13 cellular contexts compared by ENCODE assay signal in genomic region chr20:54346269-54346668, GRCh38.
DNase-seq lines count a peak whose midpoint lies in the region; ATAC-seq, FAIRE-seq and TF ChIP-seq lines count a peak whose summit lies in the region.
"Had no signal": no experiment of that assay in that cellular context is flagged by ENCODE, and none has a peak within 500 bp of the region (broad histone marks: within the 10 kb centered on the region; RNA-seq: fewer than 3 reads in every experiment).

No MANE protein-coding gene starts in this region.

- DNase-seq in EH (ENCODE audit: low read depth) = peak; percentile 16
- peak; percentile 42 for DNase-seq in Karpas-422
- peak; percentile 41 for DNase-seq in RPMI8226
- no peak for DNase-seq in DMS79 (lab: John Stamatoyannopoulos, UW)
- DNase-seq in AG08396 (ENCODE audit: low spot score) = no peak
- no peak for DNase-seq in GM12892 (ENCODE audit: insufficient read length)
- DNase-seq: activated CD4-positive, CD25-positive, alpha-beta regulatory T cell treated with anti-CD3 and anti-CD28 coated beads, Interleukin-2, amount 50 U/mL, for 72 hours; cerebellar nuclear complex; left ventricle myocardium inferior had no signal

- no peak for FAIRE-seq in GM12892 (lab: Jason Lieb, UNC)

- no peaks in the 10 kb centered on the region for H4K20me1 ChIP-seq in Karpas-422 (ENCODE audit: insufficient read depth, low read depth, low read length)

- H2AFZ ChIP-seq in Karpas-422 (ENCODE audit: low read length) = no peak overlapping the region
- H2AFZ ChIP-seq: parathyroid adenoma had no signal

- no peaks in the 10 kb centered on the region for H3K9me2 ChIP-seq in Karpas-422 (replicated peaks; ENCODE audit: insufficient read depth, low read length)

- ATAC-seq in GM21786 (IDR thresholded peaks at IDR 0.05; ENCODE audit: unreplicated experiment) = no peak

- H3K4me2 ChIP-seq in Karpas-422 (ENCODE audit: low read depth, low read length, poor library complexity, severe bottlenecking) = no peak overlapping the region

- H3K27ac ChIP-seq in Karpas-422 (ENCODE audit: low read length) (no peak overlapping the region), mesodermal cell (ENCODE audit: low read depth, low read length, severe bottlenecking) (peak overlapping the region; percentile 80)
- H3K27ac ChIP-seq: left ventricle myocardium inferior, parathyroid adenoma had no signal

- H3K27me3 ChIP-seq in Karpas-422 (ENCODE audit: low read length) = no peaks in the 10 kb centered on the region

- H3K4me1 ChIP-seq in Karpas-422 (ENCODE audit: low read length) = peaks cover 4% of the 10 kb centered on the region; the same call in 1 of the 2 replicates
- H3K4me1 ChIP-seq in mesodermal cell (ENCODE audit: control insufficient read depth, insufficient read depth, low read length, poor library complexity, severe bottlenecking) = peaks cover 28% of the 10 kb centered on the region
- H3K4me1 ChIP-seq: left ventricle myocardium inferior, parathyroid adenoma had no signal

- TF ChIP-seq POLR2A in GM12892 (IDR thresholded peaks at IDR 0.05; ENCODE audit: low read depth, low read length) = no peak

- WGBS in mesodermal cell (ENCODE audit: insufficient coverage in 2 of 2), 2 experiments = no CpG with 5 or more reads among the region's 1 CpG

- no peak overlapping the region for H3K9ac ChIP-seq in Karpas-422 (ENCODE audit: low read length)
- H3K9ac ChIP-seq: parathyroid adenoma had no signal

- H3K9me3 ChIP-seq in Karpas-422 (ENCODE audit: low read length) (peaks cover 4% of the 10 kb centered on the region), mesodermal cell (ENCODE audit: control insufficient read depth, low read length) (no peaks in the 10 kb centered on the region)
- H3K9me3 ChIP-seq: left ventricle myocardium inferior had no signal

- H3K36me3 ChIP-seq in Karpas-422 (ENCODE audit: insufficient read depth, low read length) = no peaks in the 10 kb centered on the region; the same call in 1 of the 2 replicates
- no peaks in the 10 kb centered on the region for H3K36me3 ChIP-seq in mesodermal cell (ENCODE audit: control insufficient read depth, insufficient read depth, low read length)
- H3K36me3 ChIP-seq: left ventricle myocardium inferior had no signal

- no peaks in the 10 kb centered on the region for H3K79me2 ChIP-seq in Karpas-422 (ENCODE audit: low read length)
- H3K79me2 ChIP-seq: parathyroid adenoma had no signal

- no peak overlapping the region for H3K4me3 ChIP-seq in Karpas-422 (ENCODE audit: low read length)
- no peak overlapping the region for H3K4me3 ChIP-seq in mesodermal cell (ENCODE audit: extremely low read depth, insufficient read depth, low read length, poor library complexity, severe bottlenecking)
- H3K4me3 ChIP-seq: left ventricle myocardium inferior, skin epidermis had no signal

Comparison
In these comparisons a context has a peak if more than half of its experiments do, and no peak if none do; other contexts are left out.
1. DNase-seq: peak in EH (single experiment), Karpas-422 (single experiment) and RPMI8226 (single experiment); none in DMS79 (single experiment), AG08396 (single experiment) and GM12892 (single experiment).